Comparison of ENCODE assay signal across 1 cellular context in genomic region chr9:75071530-75072122, GRCh38.
TF ChIP-seq lines count a peak whose summit lies in the region.

No MANE protein-coding gene starts in this region.

TF ChIP-seq in GM23338, 12 proteins besides CTCF, POLR2A, EP300 and RAD21 (continued from another document):
- no peak for TF ChIP-seq ZNF462 (CRISPR knock-in tag; IDR thresholded peaks at IDR 0.05)
- TF ChIP-seq ZNF331 (CRISPR knock-in tag; IDR thresholded peaks at IDR 0.05; ENCODE audit: low read depth): no peak
- no peak for TF ChIP-seq POLR2AphosphoS5 (IDR thresholded peaks at IDR 0.05; ENCODE audit: low read depth)
